22 cellular contexts compared by ENCODE assay signal in the genomic region with DNA sequence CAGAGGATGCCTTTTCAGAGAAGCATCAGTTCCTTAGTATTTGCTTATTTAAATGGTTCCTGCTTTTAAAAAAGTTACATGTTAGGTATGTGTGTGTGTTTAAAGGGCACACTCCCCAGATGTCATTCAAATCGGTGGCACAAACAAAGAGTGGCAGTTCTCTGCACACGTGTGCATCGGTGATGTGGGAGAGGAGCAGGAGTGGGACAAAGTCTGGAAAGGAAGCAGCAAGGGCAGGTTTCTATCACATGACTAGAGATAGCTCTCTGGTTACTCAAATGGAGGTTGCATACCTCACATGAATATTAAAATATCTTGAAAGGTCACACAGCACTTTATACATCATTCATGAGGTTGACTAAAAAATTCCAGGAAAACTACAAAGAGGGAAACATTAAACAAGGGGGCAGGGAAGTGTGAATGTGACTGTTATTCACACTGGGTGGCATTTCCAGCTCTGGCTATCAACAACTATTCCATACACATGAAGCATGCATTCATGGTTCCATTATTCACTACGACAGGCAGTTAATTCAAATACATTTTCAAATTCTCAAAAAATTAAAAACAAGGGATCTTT.
A peak's percentile ranks its signal among the peaks of the same experiment; 100 is the strongest.
DNase-seq lines count a peak whose midpoint lies in the region; ATAC-seq and TF ChIP-seq lines count a peak whose summit lies in the region.
"Had no signal": no experiment of that assay in that cellular context is flagged by ENCODE, and none has a peak within 500 bp of the region (broad histone marks: within the 10 kb centered on the region; RNA-seq: fewer than 3 reads in every experiment).

No MANE protein-coding gene starts in this region.

- CTCF ChIA-PET in WTC11 (lab: Charles Lee) = interaction anchor here (0.6 to 4.3 kb wide), 4 partner anchors 65 to 326 kb away, joined by 3 to 27 read pairs (median 12); partner anchors contain the start of genes SEPTIN10 and SOWAHC

- DNase-seq in stimulated activated naive CD8-positive, alpha-beta T cell treated with anti-CD3 and anti-CD28 coated beads, Interleukin-15, Interleukin-2, amounts not matched to agents 100 U/mL and 50 U/mL, for 24 hours = no peak
- no peak for DNase-seq in stimulated activated naive CD8-positive, alpha-beta T cell treated with anti-CD3 and anti-CD28 coated beads, Interleukin-15, amount 100 ng/mL, for 72 hours
- DNase-seq in WTC11 (ENCODE audit: low spot score) (no peak), kidney tubule cell (ENCODE audit: low spot score) (peak; percentile 81), H4 (ENCODE audit: low spot score) (no peak), anterior cingulate cortex (lab: John Stamatoyannopoulos, UW) (no peak)
- DNase-seq in activated naive CD4-positive, alpha-beta T cell treated with Interleukin-2 at 50 U/mL for 16 hours = no peak
- DNase-seq: BE2C, COR-L47, DMS 273 treated with DMSO at 0.1 percent for 48 hours, DMS79 treated with DMSO at 0.1 percent for 48 hours, HCEC 1CT, Karpas-422, NCI-H1417, NCI-H1694 treated with DMSO at 0.1 percent for 48 hours, NCI-H2081 treated with DMSO at 0.1 percent for 48 hours, NCI-H446 treated with DMSO at 0.1 percent for 48 hours, NCI-H526 treated with DMSO at 0.1 percent for 48 hours, Right ventricle myocardium superior, SW 1271 had no signal

- H3K4me3 Mint-ChIP-seq in stimulated activated naive CD8-positive, alpha-beta T cell treated with anti-CD3 and anti-CD28 coated beads, Interleukin-15, amount 100 ng/mL, for 72 hours = no peak overlapping the region
- H3K4me3 Mint-ChIP-seq in WTC11 = no peak overlapping the region

- TF ChIP-seq CTCF in WTC11 (IDR thresholded peaks at IDR 0.05) = no peak

- no peaks in the 10 kb centered on the region for H3K9me3 Mint-ChIP-seq in stimulated activated naive CD8-positive, alpha-beta T cell treated with anti-CD3 and anti-CD28 coated beads, Interleukin-15, amount 100 ng/mL, for 72 hours
- no peaks in the 10 kb centered on the region; the same call in 1 of the 2 replicates for H3K9me3 Mint-ChIP-seq in WTC11

- H3K27ac Mint-ChIP-seq in stimulated activated naive CD8-positive, alpha-beta T cell treated with anti-CD3 and anti-CD28 coated beads, Interleukin-15, amount 100 ng/mL, for 72 hours = no peak overlapping the region
- H3K27ac Mint-ChIP-seq in WTC11 = peak overlapping the region; percentile 74; the same call in 1 of the 2 replicates

- peaks cover 20% of the 10 kb centered on the region for H3K36me3 Mint-ChIP-seq in WTC11

- POLR2A ChIA-PET in WTC11 (lab: Charles Lee) = no interaction called here

- no peaks in the 10 kb centered on the region for H3K27me3 Mint-ChIP-seq in stimulated activated naive CD8-positive, alpha-beta T cell treated with anti-CD3 and anti-CD28 coated beads, Interleukin-15, amount 100 ng/mL, for 72 hours
- H3K27me3 Mint-ChIP-seq in WTC11 (ENCODE audit: low read depth) = no peaks in the 10 kb centered on the region

- H3K4me1 Mint-ChIP-seq in stimulated activated naive CD8-positive, alpha-beta T cell treated with anti-CD3 and anti-CD28 coated beads, Interleukin-15, amount 100 ng/mL, for 72 hours = no peaks in the 10 kb centered on the region
- H3K4me1 Mint-ChIP-seq in WTC11 = no peaks in the 10 kb centered on the region

- ATAC-seq in stimulated activated naive CD8-positive, alpha-beta T cell treated with anti-CD3 and anti-CD28 coated beads, Interleukin-15, Interleukin-2, amounts not matched to agents 100 U/mL and 50 U/mL, for 24 hours = peak; percentile 6
- ATAC-seq in stimulated activated naive CD8-positive, alpha-beta T cell treated with anti-CD3 and anti-CD28 coated beads, Interleukin-15, amount 100 ng/mL, for 72 hours = no peak
- ATAC-seq in WTC11 = no peak
- ATAC-seq in GM21528 (IDR thresholded peaks at IDR 0.05; ENCODE audit: low FRiP score, unreplicated experiment) = no peak
- ATAC-seq: GM12878 had no signal

TF ChIP-seq in WTC11, 78 proteins besides CTCF, POLR2A, EP300 and RAD21 (continues in another document):
- TF ChIP-seq, protein P1, sequence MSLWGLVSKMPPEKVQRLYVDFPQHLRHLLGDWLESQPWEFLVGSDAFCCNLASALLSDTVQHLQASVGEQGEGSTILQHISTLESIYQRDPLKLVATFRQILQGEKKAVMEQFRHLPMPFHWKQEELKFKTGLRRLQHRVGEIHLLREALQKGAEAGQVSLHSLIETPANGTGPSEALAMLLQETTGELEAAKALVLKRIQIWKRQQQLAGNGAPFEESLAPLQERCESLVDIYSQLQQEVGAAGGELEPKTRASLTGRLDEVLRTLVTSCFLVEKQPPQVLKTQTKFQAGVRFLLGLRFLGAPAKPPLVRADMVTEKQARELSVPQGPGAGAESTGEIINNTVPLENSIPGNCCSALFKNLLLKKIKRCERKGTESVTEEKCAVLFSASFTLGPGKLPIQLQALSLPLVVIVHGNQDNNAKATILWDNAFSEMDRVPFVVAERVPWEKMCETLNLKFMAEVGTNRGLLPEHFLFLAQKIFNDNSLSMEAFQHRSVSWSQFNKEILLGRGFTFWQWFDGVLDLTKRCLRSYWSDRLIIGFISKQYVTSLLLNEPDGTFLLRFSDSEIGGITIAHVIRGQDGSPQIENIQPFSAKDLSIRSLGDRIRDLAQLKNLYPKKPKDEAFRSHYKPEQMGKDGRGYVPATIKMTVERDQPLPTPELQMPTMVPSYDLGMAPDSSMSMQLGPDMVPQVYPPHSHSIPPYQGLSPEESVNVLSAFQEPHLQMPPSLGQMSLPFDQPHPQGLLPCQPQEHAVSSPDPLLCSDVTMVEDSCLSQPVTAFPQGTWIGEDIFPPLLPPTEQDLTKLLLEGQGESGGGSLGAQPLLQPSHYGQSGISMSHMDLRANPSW (CRISPR knock-in tag; conservative IDR thresholded peaks at IDR 0.05; ENCODE audit: low read depth) = no peak
- no peak for TF ChIP-seq JUN (CRISPR knock-in tag; IDR thresholded peaks at IDR 0.05)
- no peak for TF ChIP-seq ZNF671 (CRISPR knock-in tag; IDR thresholded peaks at IDR 0.05)
- no peak for TF ChIP-seq TEAD1 (CRISPR knock-in tag; IDR thresholded peaks at IDR 0.05)
- no peak for TF ChIP-seq SMAD4 (CRISPR knock-in tag; IDR thresholded peaks at IDR 0.05)
- no peak for TF ChIP-seq ZNF219 (CRISPR knock-in tag; IDR thresholded peaks at IDR 0.05; ENCODE audit: borderline replicate concordance)
- TF ChIP-seq, protein P2, sequence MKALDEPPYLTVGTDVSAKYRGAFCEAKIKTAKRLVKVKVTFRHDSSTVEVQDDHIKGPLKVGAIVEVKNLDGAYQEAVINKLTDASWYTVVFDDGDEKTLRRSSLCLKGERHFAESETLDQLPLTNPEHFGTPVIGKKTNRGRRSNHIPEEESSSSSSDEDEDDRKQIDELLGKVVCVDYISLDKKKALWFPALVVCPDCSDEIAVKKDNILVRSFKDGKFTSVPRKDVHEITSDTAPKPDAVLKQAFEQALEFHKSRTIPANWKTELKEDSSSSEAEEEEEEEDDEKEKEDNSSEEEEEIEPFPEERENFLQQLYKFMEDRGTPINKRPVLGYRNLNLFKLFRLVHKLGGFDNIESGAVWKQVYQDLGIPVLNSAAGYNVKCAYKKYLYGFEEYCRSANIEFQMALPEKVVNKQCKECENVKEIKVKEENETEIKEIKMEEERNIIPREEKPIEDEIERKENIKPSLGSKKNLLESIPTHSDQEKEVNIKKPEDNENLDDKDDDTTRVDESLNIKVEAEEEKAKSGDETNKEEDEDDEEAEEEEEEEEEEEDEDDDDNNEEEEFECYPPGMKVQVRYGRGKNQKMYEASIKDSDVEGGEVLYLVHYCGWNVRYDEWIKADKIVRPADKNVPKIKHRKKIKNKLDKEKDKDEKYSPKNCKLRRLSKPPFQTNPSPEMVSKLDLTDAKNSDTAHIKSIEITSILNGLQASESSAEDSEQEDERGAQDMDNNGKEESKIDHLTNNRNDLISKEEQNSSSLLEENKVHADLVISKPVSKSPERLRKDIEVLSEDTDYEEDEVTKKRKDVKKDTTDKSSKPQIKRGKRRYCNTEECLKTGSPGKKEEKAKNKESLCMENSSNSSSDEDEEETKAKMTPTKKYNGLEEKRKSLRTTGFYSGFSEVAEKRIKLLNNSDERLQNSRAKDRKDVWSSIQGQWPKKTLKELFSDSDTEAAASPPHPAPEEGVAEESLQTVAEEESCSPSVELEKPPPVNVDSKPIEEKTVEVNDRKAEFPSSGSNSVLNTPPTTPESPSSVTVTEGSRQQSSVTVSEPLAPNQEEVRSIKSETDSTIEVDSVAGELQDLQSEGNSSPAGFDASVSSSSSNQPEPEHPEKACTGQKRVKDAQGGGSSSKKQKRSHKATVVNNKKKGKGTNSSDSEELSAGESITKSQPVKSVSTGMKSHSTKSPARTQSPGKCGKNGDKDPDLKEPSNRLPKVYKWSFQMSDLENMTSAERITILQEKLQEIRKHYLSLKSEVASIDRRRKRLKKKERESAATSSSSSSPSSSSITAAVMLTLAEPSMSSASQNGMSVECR (CRISPR knock-in tag; IDR thresholded peaks at IDR 0.05; ENCODE audit: borderline replicate concordance) = no peak
- TF ChIP-seq, protein P3, sequence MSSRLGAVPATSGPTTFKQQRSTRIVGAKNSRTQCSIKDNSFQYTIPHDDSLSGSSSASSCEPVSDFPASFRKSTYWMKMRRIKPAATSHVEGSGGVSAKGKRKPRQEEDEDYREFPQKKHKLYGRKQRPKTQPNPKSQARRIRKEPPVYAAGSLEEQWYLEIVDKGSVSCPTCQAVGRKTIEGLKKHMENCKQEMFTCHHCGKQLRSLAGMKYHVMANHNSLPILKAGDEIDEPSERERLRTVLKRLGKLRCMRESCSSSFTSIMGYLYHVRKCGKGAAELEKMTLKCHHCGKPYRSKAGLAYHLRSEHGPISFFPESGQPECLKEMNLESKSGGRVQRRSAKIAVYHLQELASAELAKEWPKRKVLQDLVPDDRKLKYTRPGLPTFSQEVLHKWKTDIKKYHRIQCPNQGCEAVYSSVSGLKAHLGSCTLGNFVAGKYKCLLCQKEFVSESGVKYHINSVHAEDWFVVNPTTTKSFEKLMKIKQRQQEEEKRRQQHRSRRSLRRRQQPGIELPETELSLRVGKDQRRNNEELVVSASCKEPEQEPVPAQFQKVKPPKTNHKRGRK (CRISPR knock-in tag; IDR thresholded peaks at IDR 0.05; ENCODE audit: borderline replicate concordance) = no peak
- TF ChIP-seq NR1H2 (CRISPR knock-in tag; IDR thresholded peaks at IDR 0.05) = no peak
- no peak for TF ChIP-seq FOXP1 (CRISPR knock-in tag; IDR thresholded peaks at IDR 0.05; ENCODE audit: borderline replicate concordance)
- TF ChIP-seq SOX15 (CRISPR knock-in tag; IDR thresholded peaks at IDR 0.05) = no peak
- no peak for TF ChIP-seq E2F4 (CRISPR knock-in tag; IDR thresholded peaks at IDR 0.05; ENCODE audit: borderline replicate concordance, low read depth)
- no peak for TF ChIP-seq ATF1 (CRISPR knock-in tag; IDR thresholded peaks at IDR 0.05)
